In the genomic region with DNA sequence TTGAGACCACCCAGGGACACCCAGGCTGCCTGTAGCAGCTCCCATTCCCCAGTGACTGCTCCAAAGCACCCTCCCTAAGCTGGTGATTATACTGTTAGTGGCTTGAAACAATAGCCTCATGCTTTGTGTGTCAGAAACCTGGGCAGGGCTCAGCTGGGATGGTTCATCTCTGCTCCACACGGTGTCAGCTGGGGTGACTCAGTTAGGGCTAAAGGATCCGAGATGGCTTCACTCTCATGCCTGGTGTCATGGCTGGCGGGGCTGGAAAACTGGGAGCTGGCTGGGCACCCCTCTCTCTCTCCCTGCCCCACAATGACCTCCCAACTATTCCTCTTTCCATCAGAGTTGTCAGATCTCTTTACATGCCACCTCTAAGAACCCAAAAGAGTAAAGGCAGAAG, we compare ENCODE assay signal across 1 cellular context.
TF ChIP-seq lines count a peak whose summit lies in the region.

No MANE protein-coding gene starts in this region.

TF ChIP-seq in GM23338, 12 proteins besides CTCF, POLR2A, EP300 and RAD21 (continued from another document):
- TF ChIP-seq, protein P1, sequence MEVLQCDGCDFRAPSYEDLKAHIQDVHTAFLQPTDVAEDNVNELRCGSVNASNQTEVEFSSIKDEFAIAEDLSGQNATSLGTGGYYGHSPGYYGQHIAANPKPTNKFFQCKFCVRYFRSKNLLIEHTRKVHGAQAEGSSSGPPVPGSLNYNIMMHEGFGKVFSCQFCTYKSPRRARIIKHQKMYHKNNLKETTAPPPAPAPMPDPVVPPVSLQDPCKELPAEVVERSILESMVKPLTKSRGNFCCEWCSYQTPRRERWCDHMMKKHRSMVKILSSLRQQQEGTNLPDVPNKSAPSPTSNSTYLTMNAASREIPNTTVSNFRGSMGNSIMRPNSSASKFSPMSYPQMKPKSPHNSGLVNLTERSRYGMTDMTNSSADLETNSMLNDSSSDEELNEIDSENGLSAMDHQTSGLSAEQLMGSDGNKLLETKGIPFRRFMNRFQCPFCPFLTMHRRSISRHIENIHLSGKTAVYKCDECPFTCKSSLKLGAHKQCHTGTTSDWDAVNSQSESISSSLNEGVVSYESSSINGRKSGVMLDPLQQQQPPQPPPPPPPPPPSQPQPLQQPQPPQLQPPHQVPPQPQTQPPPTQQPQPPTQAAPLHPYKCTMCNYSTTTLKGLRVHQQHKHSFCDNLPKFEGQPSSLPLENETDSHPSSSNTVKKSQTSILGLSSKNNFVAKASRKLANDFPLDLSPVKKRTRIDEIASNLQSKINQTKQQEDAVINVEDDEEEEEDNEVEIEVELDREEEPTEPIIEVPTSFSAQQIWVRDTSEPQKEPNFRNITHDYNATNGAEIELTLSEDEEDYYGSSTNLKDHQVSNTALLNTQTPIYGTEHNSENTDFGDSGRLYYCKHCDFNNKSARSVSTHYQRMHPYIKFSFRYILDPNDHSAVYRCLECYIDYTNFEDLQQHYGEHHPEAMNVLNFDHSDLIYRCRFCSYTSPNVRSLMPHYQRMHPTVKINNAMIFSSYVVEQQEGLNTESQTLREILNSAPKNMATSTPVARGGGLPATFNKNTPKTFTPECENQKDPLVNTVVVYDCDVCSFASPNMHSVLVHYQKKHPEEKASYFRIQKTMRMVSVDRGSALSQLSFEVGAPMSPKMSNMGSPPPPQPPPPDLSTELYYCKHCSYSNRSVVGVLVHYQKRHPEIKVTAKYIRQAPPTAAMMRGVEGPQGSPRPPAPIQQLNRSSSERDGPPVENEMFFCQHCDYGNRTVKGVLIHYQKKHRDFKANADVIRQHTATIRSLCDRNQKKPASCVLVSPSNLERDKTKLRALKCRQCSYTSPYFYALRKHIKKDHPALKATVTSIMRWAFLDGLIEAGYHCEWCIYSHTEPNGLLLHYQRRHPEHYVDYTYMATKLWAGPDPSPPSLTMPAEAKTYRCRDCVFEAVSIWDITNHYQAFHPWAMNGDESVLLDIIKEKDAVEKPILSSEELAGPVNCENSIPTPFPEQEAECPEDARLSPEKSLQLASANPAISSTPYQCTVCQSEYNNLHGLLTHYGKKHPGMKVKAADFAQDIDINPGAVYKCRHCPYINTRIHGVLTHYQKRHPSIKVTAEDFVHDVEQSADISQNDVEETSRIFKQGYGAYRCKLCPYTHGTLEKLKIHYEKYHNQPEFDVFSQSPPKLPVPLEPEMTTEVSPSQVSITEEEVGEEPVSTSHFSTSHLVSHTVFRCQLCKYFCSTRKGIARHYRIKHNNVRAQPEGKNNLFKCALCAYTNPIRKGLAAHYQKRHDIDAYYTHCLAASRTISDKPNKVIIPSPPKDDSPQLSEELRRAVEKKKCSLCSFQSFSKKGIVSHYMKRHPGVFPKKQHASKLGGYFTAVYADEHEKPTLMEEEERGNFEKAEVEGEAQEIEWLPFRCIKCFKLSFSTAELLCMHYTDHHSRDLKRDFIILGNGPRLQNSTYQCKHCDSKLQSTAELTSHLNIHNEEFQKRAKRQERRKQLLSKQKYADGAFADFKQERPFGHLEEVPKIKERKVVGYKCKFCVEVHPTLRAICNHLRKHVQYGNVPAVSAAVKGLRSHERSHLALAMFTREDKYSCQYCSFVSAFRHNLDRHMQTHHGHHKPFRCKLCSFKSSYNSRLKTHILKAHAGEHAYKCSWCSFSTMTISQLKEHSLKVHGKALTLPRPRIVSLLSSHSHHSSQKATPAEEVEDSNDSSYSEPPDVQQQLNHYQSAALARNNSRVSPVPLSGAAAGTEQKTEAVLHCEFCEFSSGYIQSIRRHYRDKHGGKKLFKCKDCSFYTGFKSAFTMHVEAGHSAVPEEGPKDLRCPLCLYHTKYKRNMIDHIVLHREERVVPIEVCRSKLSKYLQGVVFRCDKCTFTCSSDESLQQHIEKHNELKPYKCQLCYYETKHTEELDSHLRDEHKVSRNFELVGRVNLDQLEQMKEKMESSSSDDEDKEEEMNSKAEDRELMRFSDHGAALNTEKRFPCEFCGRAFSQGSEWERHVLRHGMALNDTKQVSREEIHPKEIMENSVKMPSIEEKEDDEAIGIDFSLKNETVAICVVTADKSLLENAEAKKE (CRISPR knock-in tag; IDR thresholded peaks at IDR 0.05): no peak
- TF ChIP-seq ZNF331 (CRISPR knock-in tag; IDR thresholded peaks at IDR 0.05; ENCODE audit: low read depth): peak; percentile 86
TF ChIP-seq in GM23338: peak in this region for 1.
